Comparison of ENCODE assay signal across 1 cellular context in the genomic region with DNA sequence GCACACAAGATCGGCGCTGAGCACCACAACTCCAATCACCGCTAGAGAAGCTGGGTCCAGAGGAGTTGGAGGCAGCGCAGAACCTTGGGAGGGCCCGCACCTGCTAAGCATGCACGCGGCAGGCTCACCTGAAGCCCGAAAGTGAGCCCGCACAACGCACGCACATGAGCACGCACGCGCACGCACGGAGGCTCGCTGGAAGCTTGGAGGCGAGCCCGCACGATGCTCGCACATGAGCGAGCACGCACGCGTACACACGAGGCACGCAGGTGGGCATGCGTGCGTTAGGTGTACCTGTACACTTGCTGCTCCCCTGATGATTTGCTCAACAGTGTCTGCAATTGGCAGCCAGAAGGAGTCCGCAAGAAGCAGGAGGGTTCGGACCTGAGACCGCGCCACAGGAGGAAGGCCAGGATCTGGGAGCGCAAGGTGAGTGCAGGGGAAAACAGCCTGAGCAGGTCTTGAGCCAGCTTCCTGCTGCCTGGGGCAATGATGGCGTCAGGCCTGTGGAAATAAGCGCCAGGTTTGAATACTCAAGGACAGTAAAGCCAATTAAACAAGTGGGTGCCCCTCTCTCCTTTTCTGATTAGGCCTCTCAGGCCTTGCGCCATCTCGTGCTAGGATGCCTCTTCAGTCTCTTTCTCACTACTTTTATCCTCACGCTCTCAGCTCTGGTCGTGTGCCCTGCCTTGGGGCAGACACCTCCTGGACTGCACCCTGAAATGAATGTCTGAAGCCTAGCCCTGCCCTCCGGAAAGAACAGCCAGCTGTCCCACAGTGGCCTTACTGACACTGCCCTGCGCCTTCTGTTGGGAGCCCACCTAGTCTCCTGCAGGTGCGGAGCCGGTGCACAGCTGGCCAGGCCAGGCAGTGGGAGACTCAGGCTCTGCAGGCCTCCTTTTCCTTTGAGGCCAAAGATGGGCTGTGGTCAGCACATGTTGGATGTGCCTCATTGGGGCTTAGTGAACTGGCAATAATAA.
TF ChIP-seq lines count a peak whose summit lies in the region.

No MANE protein-coding gene starts in this region.

TF ChIP-seq in GM12878, 131 proteins besides CTCF, POLR2A, EP300 and RAD21:
- TF ChIP-seq, protein P1, sequence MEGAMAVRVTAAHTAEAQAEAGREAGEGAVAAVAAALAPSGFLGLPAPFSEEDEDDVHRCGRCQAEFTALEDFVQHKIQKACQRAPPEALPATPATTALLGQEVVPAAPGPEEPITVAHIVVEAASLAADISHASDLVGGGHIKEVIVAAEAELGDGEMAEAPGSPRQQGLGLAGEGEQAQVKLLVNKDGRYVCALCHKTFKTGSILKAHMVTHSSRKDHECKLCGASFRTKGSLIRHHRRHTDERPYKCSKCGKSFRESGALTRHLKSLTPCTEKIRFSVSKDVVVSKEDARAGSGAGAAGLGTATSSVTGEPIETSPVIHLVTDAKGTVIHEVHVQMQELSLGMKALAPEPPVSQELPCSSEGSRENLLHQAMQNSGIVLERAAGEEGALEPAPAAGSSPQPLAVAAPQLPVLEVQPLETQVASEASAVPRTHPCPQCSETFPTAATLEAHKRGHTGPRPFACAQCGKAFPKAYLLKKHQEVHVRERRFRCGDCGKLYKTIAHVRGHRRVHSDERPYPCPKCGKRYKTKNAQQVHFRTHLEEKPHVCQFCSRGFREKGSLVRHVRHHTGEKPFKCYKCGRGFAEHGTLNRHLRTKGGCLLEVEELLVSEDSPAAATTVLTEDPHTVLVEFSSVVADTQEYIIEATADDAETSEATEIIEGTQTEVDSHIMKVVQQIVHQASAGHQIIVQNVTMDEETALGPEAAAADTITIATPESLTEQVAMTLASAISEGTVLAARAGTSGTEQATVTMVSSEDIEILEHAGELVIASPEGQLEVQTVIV (IDR thresholded peaks at IDR 0.05; ENCODE audit: borderline replicate concordance, partially characterized antibody), result no peak
- TF ChIP-seq, protein P2, sequence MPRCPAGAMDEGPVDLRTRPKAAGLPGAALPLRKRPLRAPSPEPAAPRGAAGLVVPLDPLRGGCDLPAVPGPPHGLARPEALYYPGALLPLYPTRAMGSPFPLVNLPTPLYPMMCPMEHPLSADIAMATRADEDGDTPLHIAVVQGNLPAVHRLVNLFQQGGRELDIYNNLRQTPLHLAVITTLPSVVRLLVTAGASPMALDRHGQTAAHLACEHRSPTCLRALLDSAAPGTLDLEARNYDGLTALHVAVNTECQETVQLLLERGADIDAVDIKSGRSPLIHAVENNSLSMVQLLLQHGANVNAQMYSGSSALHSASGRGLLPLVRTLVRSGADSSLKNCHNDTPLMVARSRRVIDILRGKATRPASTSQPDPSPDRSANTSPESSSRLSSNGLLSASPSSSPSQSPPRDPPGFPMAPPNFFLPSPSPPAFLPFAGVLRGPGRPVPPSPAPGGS (IDR thresholded peaks at IDR 0.05; ENCODE audit: borderline replicate concordance, insufficient read depth, low read depth, low read length, poor library complexity, severe bottlenecking), result peak; percentile 94
- TF ChIP-seq, protein P3, sequence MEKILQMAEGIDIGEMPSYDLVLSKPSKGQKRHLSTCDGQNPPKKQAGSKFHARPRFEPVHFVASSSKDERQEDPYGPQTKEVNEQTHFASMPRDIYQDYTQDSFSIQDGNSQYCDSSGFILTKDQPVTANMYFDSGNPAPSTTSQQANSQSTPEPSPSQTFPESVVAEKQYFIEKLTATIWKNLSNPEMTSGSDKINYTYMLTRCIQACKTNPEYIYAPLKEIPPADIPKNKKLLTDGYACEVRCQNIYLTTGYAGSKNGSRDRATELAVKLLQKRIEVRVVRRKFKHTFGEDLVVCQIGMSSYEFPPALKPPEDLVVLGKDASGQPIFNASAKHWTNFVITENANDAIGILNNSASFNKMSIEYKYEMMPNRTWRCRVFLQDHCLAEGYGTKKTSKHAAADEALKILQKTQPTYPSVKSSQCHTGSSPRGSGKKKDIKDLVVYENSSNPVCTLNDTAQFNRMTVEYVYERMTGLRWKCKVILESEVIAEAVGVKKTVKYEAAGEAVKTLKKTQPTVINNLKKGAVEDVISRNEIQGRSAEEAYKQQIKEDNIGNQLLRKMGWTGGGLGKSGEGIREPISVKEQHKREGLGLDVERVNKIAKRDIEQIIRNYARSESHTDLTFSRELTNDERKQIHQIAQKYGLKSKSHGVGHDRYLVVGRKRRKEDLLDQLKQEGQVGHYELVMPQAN (conservative IDR thresholded peaks at IDR 0.05), result no peak
- TF ChIP-seq CBX5 (IDR thresholded peaks at IDR 0.05; ENCODE audit: low read depth), result no peak
- TF ChIP-seq KLF5 (IDR thresholded peaks at IDR 0.05; ENCODE audit: partially characterized antibody), result no peak
- no peak for TF ChIP-seq SUZ12 (IDR thresholded peaks at IDR 0.05; ENCODE audit: unreplicated experiment)
- TF ChIP-seq, protein P4, sequence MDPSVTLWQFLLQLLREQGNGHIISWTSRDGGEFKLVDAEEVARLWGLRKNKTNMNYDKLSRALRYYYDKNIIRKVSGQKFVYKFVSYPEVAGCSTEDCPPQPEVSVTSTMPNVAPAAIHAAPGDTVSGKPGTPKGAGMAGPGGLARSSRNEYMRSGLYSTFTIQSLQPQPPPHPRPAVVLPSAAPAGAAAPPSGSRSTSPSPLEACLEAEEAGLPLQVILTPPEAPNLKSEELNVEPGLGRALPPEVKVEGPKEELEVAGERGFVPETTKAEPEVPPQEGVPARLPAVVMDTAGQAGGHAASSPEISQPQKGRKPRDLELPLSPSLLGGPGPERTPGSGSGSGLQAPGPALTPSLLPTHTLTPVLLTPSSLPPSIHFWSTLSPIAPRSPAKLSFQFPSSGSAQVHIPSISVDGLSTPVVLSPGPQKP (IDR thresholded peaks at IDR 0.05; ENCODE audit: low read depth, low read length), result no peak
- TF ChIP-seq, protein P5, sequence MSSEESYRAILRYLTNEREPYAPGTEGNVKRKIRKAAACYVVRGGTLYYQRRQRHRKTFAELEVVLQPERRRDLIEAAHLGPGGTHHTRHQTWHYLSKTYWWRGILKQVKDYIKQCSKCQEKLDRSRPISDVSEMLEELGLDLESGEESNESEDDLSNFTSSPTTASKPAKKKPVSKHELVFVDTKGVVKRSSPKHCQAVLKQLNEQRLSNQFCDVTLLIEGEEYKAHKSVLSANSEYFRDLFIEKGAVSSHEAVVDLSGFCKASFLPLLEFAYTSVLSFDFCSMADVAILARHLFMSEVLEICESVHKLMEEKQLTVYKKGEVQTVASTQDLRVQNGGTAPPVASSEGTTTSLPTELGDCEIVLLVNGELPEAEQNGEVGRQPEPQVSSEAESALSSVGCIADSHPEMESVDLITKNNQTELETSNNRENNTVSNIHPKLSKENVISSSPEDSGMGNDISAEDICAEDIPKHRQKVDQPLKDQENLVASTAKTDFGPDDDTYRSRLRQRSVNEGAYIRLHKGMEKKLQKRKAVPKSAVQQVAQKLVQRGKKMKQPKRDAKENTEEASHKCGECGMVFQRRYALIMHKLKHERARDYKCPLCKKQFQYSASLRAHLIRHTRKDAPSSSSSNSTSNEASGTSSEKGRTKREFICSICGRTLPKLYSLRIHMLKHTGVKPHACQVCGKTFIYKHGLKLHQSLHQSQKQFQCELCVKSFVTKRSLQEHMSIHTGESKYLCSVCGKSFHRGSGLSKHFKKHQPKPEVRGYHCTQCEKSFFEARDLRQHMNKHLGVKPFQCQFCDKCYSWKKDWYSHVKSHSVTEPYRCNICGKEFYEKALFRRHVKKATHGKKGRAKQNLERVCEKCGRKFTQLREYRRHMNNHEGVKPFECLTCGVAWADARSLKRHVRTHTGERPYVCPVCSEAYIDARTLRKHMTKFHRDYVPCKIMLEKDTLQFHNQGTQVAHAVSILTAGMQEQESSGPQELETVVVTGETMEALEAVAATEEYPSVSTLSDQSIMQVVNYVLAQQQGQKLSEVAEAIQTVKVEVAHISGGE (CRISPR knock-in tag; IDR thresholded peaks at IDR 0.05), result no peak
- TF ChIP-seq, protein P6, sequence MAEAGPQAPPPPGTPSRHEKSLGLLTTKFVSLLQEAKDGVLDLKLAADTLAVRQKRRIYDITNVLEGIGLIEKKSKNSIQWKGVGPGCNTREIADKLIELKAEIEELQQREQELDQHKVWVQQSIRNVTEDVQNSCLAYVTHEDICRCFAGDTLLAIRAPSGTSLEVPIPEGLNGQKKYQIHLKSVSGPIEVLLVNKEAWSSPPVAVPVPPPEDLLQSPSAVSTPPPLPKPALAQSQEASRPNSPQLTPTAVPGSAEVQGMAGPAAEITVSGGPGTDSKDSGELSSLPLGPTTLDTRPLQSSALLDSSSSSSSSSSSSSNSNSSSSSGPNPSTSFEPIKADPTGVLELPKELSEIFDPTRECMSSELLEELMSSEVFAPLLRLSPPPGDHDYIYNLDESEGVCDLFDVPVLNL (IDR thresholded peaks at IDR 0.05; ENCODE audit: low read depth, low read length), result no peak
- TF ChIP-seq ZNF622 (IDR thresholded peaks at IDR 0.05), result no peak
- TF ChIP-seq, protein P7, sequence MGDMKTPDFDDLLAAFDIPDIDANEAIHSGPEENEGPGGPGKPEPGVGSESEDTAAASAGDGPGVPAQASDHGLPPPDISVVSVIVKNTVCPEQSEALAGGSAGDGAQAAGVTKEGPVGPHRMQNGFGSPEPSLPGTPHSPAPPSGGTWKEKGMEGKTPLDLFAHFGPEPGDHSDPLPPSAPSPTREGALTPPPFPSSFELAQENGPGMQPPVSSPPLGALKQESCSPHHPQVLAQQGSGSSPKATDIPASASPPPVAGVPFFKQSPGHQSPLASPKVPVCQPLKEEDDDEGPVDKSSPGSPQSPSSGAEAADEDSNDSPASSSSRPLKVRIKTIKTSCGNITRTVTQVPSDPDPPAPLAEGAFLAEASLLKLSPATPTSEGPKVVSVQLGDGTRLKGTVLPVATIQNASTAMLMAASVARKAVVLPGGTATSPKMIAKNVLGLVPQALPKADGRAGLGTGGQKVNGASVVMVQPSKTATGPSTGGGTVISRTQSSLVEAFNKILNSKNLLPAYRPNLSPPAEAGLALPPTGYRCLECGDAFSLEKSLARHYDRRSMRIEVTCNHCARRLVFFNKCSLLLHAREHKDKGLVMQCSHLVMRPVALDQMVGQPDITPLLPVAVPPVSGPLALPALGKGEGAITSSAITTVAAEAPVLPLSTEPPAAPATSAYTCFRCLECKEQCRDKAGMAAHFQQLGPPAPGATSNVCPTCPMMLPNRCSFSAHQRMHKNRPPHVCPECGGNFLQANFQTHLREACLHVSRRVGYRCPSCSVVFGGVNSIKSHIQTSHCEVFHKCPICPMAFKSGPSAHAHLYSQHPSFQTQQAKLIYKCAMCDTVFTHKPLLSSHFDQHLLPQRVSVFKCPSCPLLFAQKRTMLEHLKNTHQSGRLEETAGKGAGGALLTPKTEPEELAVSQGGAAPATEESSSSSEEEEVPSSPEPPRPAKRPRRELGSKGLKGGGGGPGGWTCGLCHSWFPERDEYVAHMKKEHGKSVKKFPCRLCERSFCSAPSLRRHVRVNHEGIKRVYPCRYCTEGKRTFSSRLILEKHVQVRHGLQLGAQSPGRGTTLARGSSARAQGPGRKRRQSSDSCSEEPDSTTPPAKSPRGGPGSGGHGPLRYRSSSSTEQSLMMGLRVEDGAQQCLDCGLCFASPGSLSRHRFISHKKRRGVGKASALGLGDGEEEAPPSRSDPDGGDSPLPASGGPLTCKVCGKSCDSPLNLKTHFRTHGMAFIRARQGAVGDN (IDR thresholded peaks at IDR 0.05), result no peak
- TF ChIP-seq RFX5 (IDR thresholded peaks at IDR 0.05; ENCODE audit: low read depth, low read length), result no peak
- TF ChIP-seq POLR2AphosphoS2 (IDR thresholded peaks at IDR 0.05; ENCODE audit: low read depth, low read length), result no peak
- no peak for TF ChIP-seq KDM1A (IDR thresholded peaks at IDR 0.05; ENCODE audit: borderline replicate concordance)
- TF ChIP-seq, protein P8, sequence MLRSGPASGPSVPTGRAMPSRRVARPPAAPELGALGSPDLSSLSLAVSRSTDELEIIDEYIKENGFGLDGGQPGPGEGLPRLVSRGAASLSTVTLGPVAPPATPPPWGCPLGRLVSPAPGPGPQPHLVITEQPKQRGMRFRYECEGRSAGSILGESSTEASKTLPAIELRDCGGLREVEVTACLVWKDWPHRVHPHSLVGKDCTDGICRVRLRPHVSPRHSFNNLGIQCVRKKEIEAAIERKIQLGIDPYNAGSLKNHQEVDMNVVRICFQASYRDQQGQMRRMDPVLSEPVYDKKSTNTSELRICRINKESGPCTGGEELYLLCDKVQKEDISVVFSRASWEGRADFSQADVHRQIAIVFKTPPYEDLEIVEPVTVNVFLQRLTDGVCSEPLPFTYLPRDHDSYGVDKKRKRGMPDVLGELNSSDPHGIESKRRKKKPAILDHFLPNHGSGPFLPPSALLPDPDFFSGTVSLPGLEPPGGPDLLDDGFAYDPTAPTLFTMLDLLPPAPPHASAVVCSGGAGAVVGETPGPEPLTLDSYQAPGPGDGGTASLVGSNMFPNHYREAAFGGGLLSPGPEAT (IDR thresholded peaks at IDR 0.05; ENCODE audit: low read depth), result no peak
- TF ChIP-seq HDGF (IDR thresholded peaks at IDR 0.05), result no peak
- TF ChIP-seq SUPT20H (IDR thresholded peaks at IDR 0.05; ENCODE audit: borderline replicate concordance, control insufficient read depth, low read depth, low read length), result no peak
- TF ChIP-seq BACH1 (IDR thresholded peaks at IDR 0.05; ENCODE audit: borderline replicate concordance), result no peak
- TF ChIP-seq IKZF2 (IDR thresholded peaks at IDR 0.05), result no peak
- TF ChIP-seq, protein P9, sequence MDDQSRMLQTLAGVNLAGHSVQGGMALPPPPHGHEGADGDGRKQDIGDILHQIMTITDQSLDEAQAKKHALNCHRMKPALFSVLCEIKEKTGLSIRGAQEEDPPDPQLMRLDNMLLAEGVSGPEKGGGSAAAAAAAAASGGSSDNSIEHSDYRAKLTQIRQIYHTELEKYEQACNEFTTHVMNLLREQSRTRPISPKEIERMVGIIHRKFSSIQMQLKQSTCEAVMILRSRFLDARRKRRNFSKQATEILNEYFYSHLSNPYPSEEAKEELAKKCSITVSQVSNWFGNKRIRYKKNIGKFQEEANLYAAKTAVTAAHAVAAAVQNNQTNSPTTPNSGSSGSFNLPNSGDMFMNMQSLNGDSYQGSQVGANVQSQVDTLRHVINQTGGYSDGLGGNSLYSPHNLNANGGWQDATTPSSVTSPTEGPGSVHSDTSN (IDR thresholded peaks at IDR 0.05; ENCODE audit: insufficient replicate concordance, low read depth, low read length), result peak; percentile 26
- no peak for TF ChIP-seq YY1 (IDR thresholded peaks at IDR 0.05; ENCODE audit: low read depth, low read length)
- TF ChIP-seq TCF3 (IDR thresholded peaks at IDR 0.05; ENCODE audit: borderline replicate concordance, insufficient read depth, low read depth, low read length), result peak; percentile 85; the same call in 1 of the 2 replicates
- TF ChIP-seq NFYA (IDR thresholded peaks at IDR 0.05; ENCODE audit: borderline replicate concordance, low read depth, low read length), result no peak
- TF ChIP-seq ZBED1 (IDR thresholded peaks at IDR 0.05; ENCODE audit: borderline replicate concordance), result no peak
- no peak for TF ChIP-seq SIN3A (IDR thresholded peaks at IDR 0.05; ENCODE audit: low read depth, low read length)
